ENCODE assay signal across 1 cellular context in the genomic region with DNA sequence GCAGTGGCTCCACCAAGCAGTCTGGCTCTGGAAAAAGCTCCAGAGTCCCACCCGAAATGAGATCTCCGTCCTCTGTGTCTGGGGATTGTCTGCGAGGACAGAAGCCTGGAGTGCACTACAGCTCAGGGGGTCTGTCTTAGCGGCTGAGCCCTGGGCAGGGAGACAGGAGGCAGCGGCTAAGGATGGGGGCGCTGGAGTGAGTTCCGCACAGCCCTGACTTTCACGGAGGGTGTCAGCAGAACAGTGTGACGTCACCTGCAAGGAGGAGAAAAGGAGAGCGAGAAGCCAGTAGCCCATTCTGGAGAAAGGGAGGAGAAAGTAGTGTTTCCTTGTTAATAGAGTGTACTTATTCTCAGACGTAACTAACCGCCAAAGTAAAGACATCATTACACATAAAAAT.
TF ChIP-seq lines count a peak whose summit lies in the region.

No MANE protein-coding gene starts in this region.

TF ChIP-seq in WTC11, 78 proteins besides CTCF, POLR2A, EP300 and RAD21 (continued from another document):
- no peak for TF ChIP-seq USF1 (CRISPR knock-in tag; IDR thresholded peaks at IDR 0.05)
- no peak for TF ChIP-seq TEAD4 (CRISPR knock-in tag; IDR thresholded peaks at IDR 0.05)
- TF ChIP-seq, protein P1, sequence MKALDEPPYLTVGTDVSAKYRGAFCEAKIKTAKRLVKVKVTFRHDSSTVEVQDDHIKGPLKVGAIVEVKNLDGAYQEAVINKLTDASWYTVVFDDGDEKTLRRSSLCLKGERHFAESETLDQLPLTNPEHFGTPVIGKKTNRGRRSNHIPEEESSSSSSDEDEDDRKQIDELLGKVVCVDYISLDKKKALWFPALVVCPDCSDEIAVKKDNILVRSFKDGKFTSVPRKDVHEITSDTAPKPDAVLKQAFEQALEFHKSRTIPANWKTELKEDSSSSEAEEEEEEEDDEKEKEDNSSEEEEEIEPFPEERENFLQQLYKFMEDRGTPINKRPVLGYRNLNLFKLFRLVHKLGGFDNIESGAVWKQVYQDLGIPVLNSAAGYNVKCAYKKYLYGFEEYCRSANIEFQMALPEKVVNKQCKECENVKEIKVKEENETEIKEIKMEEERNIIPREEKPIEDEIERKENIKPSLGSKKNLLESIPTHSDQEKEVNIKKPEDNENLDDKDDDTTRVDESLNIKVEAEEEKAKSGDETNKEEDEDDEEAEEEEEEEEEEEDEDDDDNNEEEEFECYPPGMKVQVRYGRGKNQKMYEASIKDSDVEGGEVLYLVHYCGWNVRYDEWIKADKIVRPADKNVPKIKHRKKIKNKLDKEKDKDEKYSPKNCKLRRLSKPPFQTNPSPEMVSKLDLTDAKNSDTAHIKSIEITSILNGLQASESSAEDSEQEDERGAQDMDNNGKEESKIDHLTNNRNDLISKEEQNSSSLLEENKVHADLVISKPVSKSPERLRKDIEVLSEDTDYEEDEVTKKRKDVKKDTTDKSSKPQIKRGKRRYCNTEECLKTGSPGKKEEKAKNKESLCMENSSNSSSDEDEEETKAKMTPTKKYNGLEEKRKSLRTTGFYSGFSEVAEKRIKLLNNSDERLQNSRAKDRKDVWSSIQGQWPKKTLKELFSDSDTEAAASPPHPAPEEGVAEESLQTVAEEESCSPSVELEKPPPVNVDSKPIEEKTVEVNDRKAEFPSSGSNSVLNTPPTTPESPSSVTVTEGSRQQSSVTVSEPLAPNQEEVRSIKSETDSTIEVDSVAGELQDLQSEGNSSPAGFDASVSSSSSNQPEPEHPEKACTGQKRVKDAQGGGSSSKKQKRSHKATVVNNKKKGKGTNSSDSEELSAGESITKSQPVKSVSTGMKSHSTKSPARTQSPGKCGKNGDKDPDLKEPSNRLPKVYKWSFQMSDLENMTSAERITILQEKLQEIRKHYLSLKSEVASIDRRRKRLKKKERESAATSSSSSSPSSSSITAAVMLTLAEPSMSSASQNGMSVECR (CRISPR knock-in tag; IDR thresholded peaks at IDR 0.05; ENCODE audit: borderline replicate concordance), result no peak
- TF ChIP-seq ZNF317 (CRISPR knock-in tag; IDR thresholded peaks at IDR 0.05; ENCODE audit: borderline replicate concordance, low read depth), result no peak
- no peak for TF ChIP-seq ZBTB21 (CRISPR knock-in tag; IDR thresholded peaks at IDR 0.05; ENCODE audit: borderline replicate concordance)
- TF ChIP-seq IRF1 (CRISPR knock-in tag; IDR thresholded peaks at IDR 0.05), result no peak
- no peak for TF ChIP-seq IRF2 (CRISPR knock-in tag; IDR thresholded peaks at IDR 0.05; ENCODE audit: borderline replicate concordance, low read depth)
- TF ChIP-seq ZNF121 (CRISPR knock-in tag; IDR thresholded peaks at IDR 0.05), result no peak
- TF ChIP-seq, protein P2, sequence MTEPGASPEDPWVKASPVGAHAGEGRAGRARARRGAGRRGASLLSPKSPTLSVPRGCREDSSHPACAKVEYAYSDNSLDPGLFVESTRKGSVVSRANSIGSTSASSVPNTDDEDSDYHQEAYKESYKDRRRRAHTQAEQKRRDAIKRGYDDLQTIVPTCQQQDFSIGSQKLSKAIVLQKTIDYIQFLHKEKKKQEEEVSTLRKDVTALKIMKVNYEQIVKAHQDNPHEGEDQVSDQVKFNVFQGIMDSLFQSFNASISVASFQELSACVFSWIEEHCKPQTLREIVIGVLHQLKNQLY (CRISPR knock-in tag; IDR thresholded peaks at IDR 0.05), result no peak
- TF ChIP-seq ZNF512 (CRISPR knock-in tag; IDR thresholded peaks at IDR 0.05; ENCODE audit: borderline replicate concordance), result no peak
- no peak for TF ChIP-seq ZNF671 (CRISPR knock-in tag; IDR thresholded peaks at IDR 0.05)
- TF ChIP-seq PRRX2 (CRISPR knock-in tag; IDR thresholded peaks at IDR 0.05), result no peak
TF ChIP-seq in WTC11: peak in this region for 0.
